Comparison of ENCODE assay signal across 8 cellular contexts in the genomic region with DNA sequence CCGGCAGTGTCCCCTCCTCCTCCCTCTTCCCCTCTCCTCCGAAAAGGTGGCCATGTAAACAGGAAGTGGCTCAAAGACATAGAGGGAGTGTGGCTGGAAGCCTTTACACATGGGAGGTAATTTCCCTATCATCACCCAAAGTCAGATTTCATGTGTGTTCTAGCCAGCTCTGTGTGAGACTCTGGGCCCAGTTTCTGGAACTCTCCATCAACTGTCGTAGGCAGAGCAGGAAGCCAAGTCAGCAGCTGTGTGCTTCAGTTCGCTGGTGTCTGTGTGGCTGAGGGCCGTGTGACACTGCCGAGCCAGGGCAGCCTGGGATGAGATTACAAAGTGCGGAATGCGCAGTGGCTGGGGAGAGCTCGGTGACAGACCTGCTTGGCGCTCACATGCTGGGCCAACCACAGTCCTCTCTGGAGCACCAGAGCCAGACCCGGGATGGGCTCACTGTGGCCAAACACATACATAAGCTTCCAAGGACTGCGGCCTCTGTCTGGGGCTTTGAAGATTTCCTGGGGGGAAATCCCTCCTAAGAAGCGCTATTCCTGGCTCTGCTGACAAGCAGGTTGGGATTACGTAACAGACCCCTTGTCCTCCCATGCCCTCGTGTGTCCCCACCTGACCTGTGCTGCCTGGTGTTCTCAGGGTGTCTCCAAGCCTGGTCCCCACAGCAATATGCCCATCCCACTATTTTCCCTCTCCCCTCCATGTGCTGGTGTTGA. TPM values are rescaled to one million over a fixed set of nuclear protein-coding genes. Genes with fewer than 3 reads are reported as not detected.
DNase-seq lines count a peak whose midpoint lies in the region; ATAC-seq, FAIRE-seq and TF ChIP-seq lines count a peak whose summit lies in the region.

No MANE protein-coding gene starts in this region.

- intact Hi-C loops in Right ventricle myocardium superior (cut with DNase I), result no loop called here

- peak; percentile 84 for DNase-seq in EH (ENCODE audit: low read depth)
- DNase-seq in SK-N-MC (ENCODE audit: low read depth, low spot score), result no peak
- DNase-seq in Right ventricle myocardium superior, result peak; percentile 91
- DNase-seq in progenitor cell of endocrine pancreas (ENCODE audit: low spot score, unreplicated experiment), result no peak
- DNase-seq in RCC 7860 (ENCODE audit: low spot score), result no peak
- DNase-seq in T-helper 17 cell, result no peak

- H3K9me3 Mint-ChIP-seq in progenitor cell of endocrine pancreas (ENCODE audit: low read depth), result no peaks in the 10 kb centered on the region

- H3K36me3 ChIP-seq in SK-N-MC (ENCODE audit: insufficient read depth, low read length), result no peaks in the 10 kb centered on the region; the same call in 1 of the 2 replicates

- TF ChIP-seq CTCF in progenitor cell of endocrine pancreas (IDR thresholded peaks at IDR 0.05; ENCODE audit: unreplicated experiment), result no peak

- peak overlapping the region; percentile 69 for H3K27ac Mint-ChIP-seq in progenitor cell of endocrine pancreas
- H3K27ac Mint-ChIP-seq in T-helper 17 cell, result no peak overlapping the region

- ATAC-seq in Right ventricle myocardium superior (ENCODE audit: poor library complexity), result peak; percentile 92
- ATAC-seq in GM19351 (IDR thresholded peaks at IDR 0.05; ENCODE audit: unreplicated experiment), result no peak
- ATAC-seq in HG03520 (IDR thresholded peaks at IDR 0.05; ENCODE audit: unreplicated experiment), result no peak
- no peak for ATAC-seq in T-helper 17 cell

- H3K27me3 Mint-ChIP-seq in progenitor cell of endocrine pancreas (no peaks in the 10 kb centered on the region), T-helper 17 cell (peaks cover 44% of the 10 kb centered on the region)

- H3K9me3 ChIP-seq in SK-N-MC (ENCODE audit: low read depth, low read length), result no peaks in the 10 kb centered on the region
- no peaks in the 10 kb centered on the region for H3K9me3 ChIP-seq in T-helper 17 cell (ENCODE audit: control insufficient read depth, low read length, poor library complexity, severe bottlenecking)

- no peak for FAIRE-seq in RCC 7860 (lab: Jason Lieb, UNC)

- H3K27ac ChIP-seq in SK-N-MC, result peak overlapping the region; percentile 99

- H3K4me1 Mint-ChIP-seq in progenitor cell of endocrine pancreas (ENCODE audit: low read depth) (no peaks in the 10 kb centered on the region), T-helper 17 cell (peaks cover 10% of the 10 kb centered on the region)

- H3K4me3 Mint-ChIP-seq in progenitor cell of endocrine pancreas (ENCODE audit: low read depth) (no peak overlapping the region), T-helper 17 cell (no peak overlapping the region)

- H3K36me3 Mint-ChIP-seq in progenitor cell of endocrine pancreas (ENCODE audit: insufficient read depth) (peaks cover 8% of the 10 kb centered on the region), T-helper 17 cell (ENCODE audit: low read depth) (peaks cover 5% of the 10 kb centered on the region)

- H3K9ac ChIP-seq in SK-N-MC (ENCODE audit: insufficient read length), result peak overlapping the region; percentile 69

- peak overlapping the region; percentile 62 for H3K4me3 ChIP-seq in SK-N-MC

RNA-seq across cellular contexts. Expression of a gene that starts 50.7 kb away (rescaled TPM):
- total RNA-seq in Right ventricle myocardium superior (6.1 TPM), progenitor cell of endocrine pancreas (49.0 and 50.3 TPM in 2 replicates), T-helper 17 cell (10 to 100 TPM; 12.1 to 17.0 TPM)

Comparison
In these comparisons a context has a peak if more than half of its experiments do, and no peak if none do; other contexts are left out.
1. DNase-seq: peak in EH (single experiment) and Right ventricle myocardium superior (single experiment); none in SK-N-MC (single experiment), progenitor cell of endocrine pancreas (single experiment), RCC 7860 (single experiment) and T-helper 17 cell (0 of 3).